11 cellular contexts compared by ENCODE assay signal in the genomic region with DNA sequence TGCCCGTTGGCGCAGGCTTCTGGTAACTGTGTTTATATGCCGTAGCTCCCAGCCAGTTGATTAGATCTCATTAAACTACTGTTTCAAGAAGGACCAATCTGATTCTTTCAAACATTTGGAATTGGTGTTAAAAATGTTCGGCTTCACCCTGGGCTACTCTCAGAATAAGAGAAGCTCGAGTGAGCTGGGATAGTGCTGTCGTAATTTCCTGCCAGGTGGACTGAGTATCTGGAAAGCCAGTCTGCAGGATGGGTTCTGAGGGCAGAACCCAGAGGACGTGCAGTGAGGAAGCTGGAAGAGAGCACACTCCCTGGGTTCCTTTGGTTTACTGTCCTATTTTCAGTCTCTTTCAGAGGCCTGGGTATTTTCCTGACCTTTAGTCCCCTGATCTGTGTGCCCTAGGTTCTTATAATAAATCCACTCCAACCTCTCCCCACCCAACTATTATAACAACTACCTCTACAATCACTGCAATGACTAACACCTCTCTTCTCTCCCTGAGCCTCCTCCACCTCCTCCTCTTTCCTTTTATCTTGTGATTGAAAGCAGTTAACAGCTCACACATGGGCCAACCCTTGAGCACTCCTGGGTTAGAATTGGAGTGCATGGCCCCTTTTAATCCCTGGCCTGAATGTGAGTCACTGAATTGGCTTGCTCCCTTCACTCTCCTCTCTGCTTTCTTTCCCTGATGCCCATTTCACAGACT.
A peak's percentile ranks its signal among the peaks of the same experiment; 100 is the strongest.
DNase-seq lines count a peak whose midpoint lies in the region; ATAC-seq, FAIRE-seq and TF ChIP-seq lines count a peak whose summit lies in the region.
"Had no signal": no experiment of that assay in that cellular context is flagged by ENCODE, and none has a peak within 500 bp of the region (broad histone marks: within the 10 kb centered on the region; RNA-seq: fewer than 3 reads in every experiment).

No MANE protein-coding gene starts in this region.

- no peaks in the 10 kb centered on the region for H3K79me2 ChIP-seq in smooth muscle cell (ENCODE audit: low read depth)

- peak; percentile 90 for ATAC-seq in activated CD8-positive, alpha-beta T cell treated with anti-CD3 and anti-CD28 coated beads for 36 hours
- ATAC-seq in activated CD8-positive, alpha-beta T cell treated with anti-CD3 and anti-CD28 coated beads, Interleukin-2, amount 10 ng/mL, durations not matched to agents 7 days and 5 days: no peak
- ATAC-seq in foreskin keratinocyte: peak; percentile 54
- no peak for ATAC-seq in HG03045 (IDR thresholded peaks at IDR 0.05; ENCODE audit: unreplicated experiment)

- CTCF ChIA-PET in activated CD8-positive, alpha-beta T cell treated with anti-CD3 and anti-CD28 coated beads for 36 hours (lab: Charles Lee): interaction anchor here (1.5 to 2.0 kb wide), 2 partner anchors 9 to 12 kb away, joined by 3 to 10 read pairs; no protein-coding TSS in a partner anchor
- CTCF ChIA-PET in activated CD8-positive, alpha-beta T cell treated with anti-CD3 and anti-CD28 coated beads, Interleukin-2, amount 10 ng/mL, durations not matched to agents 7 days and 5 days (lab: Charles Lee): interaction anchor here (10.4 kb wide), 1 partner anchor 8 kb away, joined by 72 read pairs; no protein-coding TSS in a partner anchor

- H4K20me1 ChIP-seq in smooth muscle cell (ENCODE audit: low read depth): no peaks in the 10 kb centered on the region

- no peaks in the 10 kb centered on the region for H3F3A ChIP-seq in smooth muscle cell (ENCODE audit: low read depth)

- no peak overlapping the region for H3K27ac ChIP-seq in foreskin keratinocyte
- no peak overlapping the region for H3K27ac ChIP-seq in smooth muscle cell (ENCODE audit: low read depth)
- H3K27ac ChIP-seq: ascending aorta, vagina had no signal

- intact Hi-C loops in activated CD8-positive, alpha-beta T cell treated with anti-CD3 and anti-CD28 coated beads for 36 hours (cut with micrococcal nuclease): no loop called here

- H3K27me3 ChIP-seq in foreskin keratinocyte: no peaks in the 10 kb centered on the region
- no peaks in the 10 kb centered on the region for H3K27me3 ChIP-seq in smooth muscle cell (ENCODE audit: low read depth)
- H3K27me3 ChIP-seq: ascending aorta, vagina had no signal

- peak; percentile 32 for DNase-seq in activated CD8-positive, alpha-beta T cell treated with anti-CD3 and anti-CD28 coated beads for 36 hours
- DNase-seq in activated CD8-positive, alpha-beta T cell treated with anti-CD3 and anti-CD28 coated beads, Interleukin-2, amount 10 ng/mL, durations not matched to agents 7 days and 5 days: no peak
- DNase-seq in RCC 7860 (ENCODE audit: low spot score): peak; percentile 94
- peak in 1 of 2 donors; percentile 78 for DNase-seq in foreskin keratinocyte
- no peak for DNase-seq in smooth muscle cell (lab: John Stamatoyannopoulos, UW; ENCODE audit: unreplicated experiment)
- DNase-seq in ecto neural progenitor cell (ENCODE audit: low spot score): no peak
- DNase-seq in dermis blood vessel endothelial cell: no peak
- DNase-seq: activated CD4-positive, alpha-beta T cell treated with anti-CD3 and anti-CD28 coated beads for 1 hour had no signal

- no peak for TF ChIP-seq CTCF in activated CD8-positive, alpha-beta T cell treated with anti-CD3 and anti-CD28 coated beads for 36 hours (IDR thresholded peaks at IDR 0.05)
- TF ChIP-seq CTCF in foreskin keratinocyte (conservative IDR thresholded peaks at IDR 0.05) (no peak), smooth muscle cell (IDR thresholded peaks at IDR 0.05; ENCODE audit: borderline replicate concordance, insufficient read depth, poor library complexity, severe bottlenecking) (no peak)

- peaks cover 52% of the 10 kb centered on the region for H3K4me1 Mint-ChIP-seq in activated CD8-positive, alpha-beta T cell treated with anti-CD3 and anti-CD28 coated beads for 36 hours (ENCODE audit: low read depth)
- H3K4me1 Mint-ChIP-seq in activated CD8-positive, alpha-beta T cell treated with anti-CD3 and anti-CD28 coated beads, Interleukin-2, amount 10 ng/mL, durations not matched to agents 7 days and 5 days (ENCODE audit: low read depth): peaks cover 15% of the 10 kb centered on the region

- H3K4me3 Mint-ChIP-seq in activated CD8-positive, alpha-beta T cell treated with anti-CD3 and anti-CD28 coated beads for 36 hours: no peak overlapping the region
- H3K4me3 Mint-ChIP-seq in activated CD8-positive, alpha-beta T cell treated with anti-CD3 and anti-CD28 coated beads, Interleukin-2, amount 10 ng/mL, durations not matched to agents 7 days and 5 days: no peak overlapping the region

- no peak overlapping the region for H2AFZ ChIP-seq in smooth muscle cell (ENCODE audit: low read depth)

- POLR2A ChIA-PET in activated CD8-positive, alpha-beta T cell treated with anti-CD3 and anti-CD28 coated beads for 36 hours (lab: Charles Lee): interaction anchor here (0.7 kb wide), 1 partner anchor 16 kb away, joined by 3 read pairs; no protein-coding TSS in a partner anchor
- POLR2A ChIA-PET in activated CD8-positive, alpha-beta T cell treated with anti-CD3 and anti-CD28 coated beads, Interleukin-2, amount 10 ng/mL, durations not matched to agents 7 days and 5 days (lab: Charles Lee): no interaction called here

- FAIRE-seq in RCC 7860 (lab: Jason Lieb, UNC): peak; percentile 99

- peak overlapping the region; percentile 50 for H3K27ac Mint-ChIP-seq in activated CD8-positive, alpha-beta T cell treated with anti-CD3 and anti-CD28 coated beads for 36 hours
- no peak overlapping the region for H3K27ac Mint-ChIP-seq in activated CD8-positive, alpha-beta T cell treated with anti-CD3 and anti-CD28 coated beads, Interleukin-2, amount 10 ng/mL, durations not matched to agents 7 days and 5 days

- H3K9me3 ChIP-seq in smooth muscle cell (replicated peaks; ENCODE audit: low read depth): no peaks in the 10 kb centered on the region
- H3K9me3 ChIP-seq: ascending aorta, vagina had no signal

- 74% methylated on average over 7 of the region's 7 CpGs for WGBS in smooth muscle cell (ENCODE audit: low lambda C conversion rate)

- H3K4me1 ChIP-seq in foreskin keratinocyte: peaks cover 3% of the 10 kb centered on the region
- peaks cover 47% of the 10 kb centered on the region for H3K4me1 ChIP-seq in smooth muscle cell (ENCODE audit: low read depth)
- H3K4me1 ChIP-seq: ascending aorta, vagina had no signal

- H3K4me2 ChIP-seq in smooth muscle cell: peak overlapping the region; percentile 10

- no peaks in the 10 kb centered on the region for H3K36me3 ChIP-seq in smooth muscle cell (ENCODE audit: low read depth)
- H3K36me3 ChIP-seq: ascending aorta, vagina had no signal

- H3K9ac ChIP-seq in smooth muscle cell (ENCODE audit: low read depth): peak overlapping the region; percentile 1

- H3K9me3 Mint-ChIP-seq in activated CD8-positive, alpha-beta T cell treated with anti-CD3 and anti-CD28 coated beads for 36 hours: no peaks in the 10 kb centered on the region
- no peaks in the 10 kb centered on the region for H3K9me3 Mint-ChIP-seq in activated CD8-positive, alpha-beta T cell treated with anti-CD3 and anti-CD28 coated beads, Interleukin-2, amount 10 ng/mL, durations not matched to agents 7 days and 5 days (ENCODE audit: insufficient read depth)

- no peaks in the 10 kb centered on the region for H3K27me3 Mint-ChIP-seq in activated CD8-positive, alpha-beta T cell treated with anti-CD3 and anti-CD28 coated beads for 36 hours
- no peaks in the 10 kb centered on the region for H3K27me3 Mint-ChIP-seq in activated CD8-positive, alpha-beta T cell treated with anti-CD3 and anti-CD28 coated beads, Interleukin-2, amount 10 ng/mL, durations not matched to agents 7 days and 5 days (ENCODE audit: low read depth)

- H3K4me3 ChIP-seq in smooth muscle cell: no peak overlapping the region
- H3K4me3 ChIP-seq: ascending aorta, vagina had no signal

- peaks cover 23% of the 10 kb centered on the region for H3K36me3 Mint-ChIP-seq in activated CD8-positive, alpha-beta T cell treated with anti-CD3 and anti-CD28 coated beads for 36 hours (ENCODE audit: low read depth)
- peaks cover 10% of the 10 kb centered on the region for H3K36me3 Mint-ChIP-seq in activated CD8-positive, alpha-beta T cell treated with anti-CD3 and anti-CD28 coated beads, Interleukin-2, amount 10 ng/mL, durations not matched to agents 7 days and 5 days (ENCODE audit: low read depth)

Comparison
In these comparisons a context has a peak if more than half of its experiments do, and no peak if none do; other contexts are left out.
1. ATAC-seq: peak in activated CD8-positive, alpha-beta T cell treated with anti-CD3 and anti-CD28 coated beads for 36 hours (single experiment) and foreskin keratinocyte (single experiment); none in activated CD8-positive, alpha-beta T cell treated with anti-CD3 and anti-CD28 coated beads, Interleukin-2, amount 10 ng/mL, durations not matched to agents 7 days and 5 days (single experiment) and HG03045 (single experiment).
2. DNase-seq: peak in activated CD8-positive, alpha-beta T cell treated with anti-CD3 and anti-CD28 coated beads for 36 hours (single experiment) and RCC 7860 (single experiment); none in activated CD8-positive, alpha-beta T cell treated with anti-CD3 and anti-CD28 coated beads, Interleukin-2, amount 10 ng/mL, durations not matched to agents 7 days and 5 days (single experiment), smooth muscle cell (single experiment), ecto neural progenitor cell (single experiment) and dermis blood vessel endothelial cell (single experiment).